In the genomic region with DNA sequence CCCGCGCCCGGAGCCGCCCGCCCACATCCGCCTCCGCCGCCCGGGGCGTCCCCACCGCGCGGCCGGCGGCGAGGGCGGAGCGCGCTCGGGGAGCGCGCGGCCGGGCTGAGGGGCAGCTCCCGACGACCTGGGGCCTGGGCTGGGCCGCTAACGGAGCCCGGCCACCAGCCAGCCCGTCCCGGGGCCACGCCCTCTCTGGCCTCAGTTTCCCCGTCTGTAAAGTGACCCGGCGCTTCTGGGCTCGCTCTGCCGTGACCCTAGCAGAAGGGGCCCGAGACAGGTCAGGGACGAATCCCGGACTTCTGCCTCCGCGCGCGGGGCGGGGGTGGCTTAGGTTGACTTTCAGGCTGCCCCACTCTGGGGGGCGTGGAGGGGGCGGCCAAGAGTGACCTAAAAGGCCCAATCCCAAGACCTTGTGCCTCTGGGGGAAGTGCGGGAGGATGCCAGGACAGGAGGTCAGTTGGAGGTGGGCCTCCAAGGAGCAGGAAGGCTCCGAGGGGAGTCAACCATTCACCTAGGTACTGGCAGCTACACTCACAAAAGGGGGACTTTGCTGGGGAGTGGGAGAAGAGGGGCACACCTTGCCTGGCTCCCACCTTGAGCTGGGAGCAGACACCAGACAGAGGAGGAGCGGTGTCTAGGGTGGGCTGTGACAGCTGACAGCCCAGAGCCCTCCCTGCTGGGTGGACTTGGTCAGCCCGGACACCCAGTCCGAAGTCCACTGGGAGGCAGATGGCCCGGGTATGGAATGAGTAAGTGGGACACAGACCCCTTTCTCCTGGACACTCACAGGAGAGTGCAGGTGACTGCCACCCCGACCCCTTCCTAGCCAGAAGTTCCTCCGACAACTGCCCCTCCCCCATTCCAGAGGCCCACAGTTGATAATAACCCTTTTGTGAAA, we compare ENCODE assay signal across 8 cellular contexts. TPM values are rescaled to one million over a fixed set of nuclear protein-coding genes. Genes with fewer than 3 reads are reported as not detected.
DNase-seq lines count a peak whose midpoint lies in the region; ATAC-seq, FAIRE-seq and TF ChIP-seq lines count a peak whose summit lies in the region.

No MANE protein-coding gene starts in this region.

- H3K4me3 ChIP-seq in HAP-1 (peak overlapping the region; percentile 33), right cardiac atrium (ENCODE audit: low read length) (peak overlapping the region; percentile 89), skeletal muscle satellite cell (ENCODE audit: low read length) (peak overlapping the region; percentile 84)

- peak; percentile 43 to 48 for ATAC-seq in right cardiac atrium
- ATAC-seq in GM21526 (IDR thresholded peaks at IDR 0.05; ENCODE audit: low FRiP score, unreplicated experiment) = no peak

- no peaks in the 10 kb centered on the region for H3K9me3 ChIP-seq in HAP-1
- no peaks in the 10 kb centered on the region for H3K9me3 ChIP-seq in right cardiac atrium (ENCODE audit: control insufficient read depth, low read length)
- no peaks in the 10 kb centered on the region for H3K9me3 ChIP-seq in skeletal muscle satellite cell (replicated peaks; ENCODE audit: low read length)

- intact Hi-C loops in right cardiac atrium (cut with DNase I) = no loop called here

- peak overlapping the region; percentile 93 for H3K27ac ChIP-seq in right cardiac atrium (ENCODE audit: low read length)

- TF ChIP-seq POLR2A in Raji (IDR thresholded peaks at IDR 0.05; ENCODE audit: insufficient read depth, low read depth, low read length) = peak; percentile 75

- 11% methylated on average over 55 of the region's 55 CpGs for WGBS in right cardiac atrium

- no peak for FAIRE-seq in D721Med (lab: Jason Lieb, UNC)

- H3K4me1 ChIP-seq in HAP-1 (peaks cover 20% of the 10 kb centered on the region), right cardiac atrium (ENCODE audit: control insufficient read depth, insufficient read depth, low read length) (peaks cover 14% of the 10 kb centered on the region), skeletal muscle satellite cell (ENCODE audit: control insufficient read depth, insufficient read depth, low read length) (peaks cover 51% of the 10 kb centered on the region)

- DNase-seq in D721Med (ENCODE audit: insufficient read length, low spot score) = peak; percentile 95
- peak; percentile 17 to 73 for DNase-seq in HAP-1 (ENCODE audit: low spot score in 2 of 2)
- peak; percentile 12 for DNase-seq in amniotic epithelial cell (ENCODE audit: low read depth)
- DNase-seq in right cardiac atrium = peak; percentile 64 to 86 (median 86)
- no peak for DNase-seq in NCI-H2196 (lab: John Stamatoyannopoulos, UW; ENCODE audit: unreplicated experiment)

- H3K4me2 ChIP-seq in skeletal muscle satellite cell (ENCODE audit: low read length) = peak overlapping the region; percentile 88

- H3K36me3 ChIP-seq in HAP-1 (replicated peaks) (peaks cover 17% of the 10 kb centered on the region), skeletal muscle satellite cell (ENCODE audit: insufficient read depth, low read length) (peaks cover 13% of the 10 kb centered on the region)

- H3K9ac ChIP-seq in skeletal muscle satellite cell (ENCODE audit: low read depth, low read length) = peak overlapping the region; percentile 74

- in situ Hi-C loops in HAP-1 (cut with MboI; ENCODE audit: low sequenced_read_pairs) = no loop called here

- TF ChIP-seq CTCF in D721Med (IDR thresholded peaks at IDR 0.05; ENCODE audit: insufficient read depth, missing control alignments) = no peak

- no peaks in the 10 kb centered on the region for H3K27me3 ChIP-seq in HAP-1 (ENCODE audit: low read depth)
- H3K27me3 ChIP-seq in right cardiac atrium (ENCODE audit: control insufficient read depth, insufficient read depth) = no peaks in the 10 kb centered on the region
- no peaks in the 10 kb centered on the region for H3K27me3 ChIP-seq in skeletal muscle satellite cell (ENCODE audit: control insufficient read depth, insufficient read depth, low read length)

RNA-seq across cellular contexts. Expression of a gene that starts 0.5 kb away (rescaled TPM):
- total RNA-seq in right cardiac atrium = 100 to 1,000 TPM; 120 to 154 (median 126) TPM
- polyA plus RNA-seq in right cardiac atrium = 101 TPM
- total RNA-seq in skeletal muscle satellite cell (2012; rRNA removed) = 180 and 188 TPM in 2 replicates

RNA-seq across cellular contexts. Expression of a gene that starts 4.9 kb away (rescaled TPM):
- total RNA-seq in right cardiac atrium = 1 to 10 TPM; 6.0 to 7.7 (median 6.6) TPM
- 5.3 TPM for polyA plus RNA-seq in right cardiac atrium
- total RNA-seq in skeletal muscle satellite cell (2012; rRNA removed) = 3.8 and 3.9 TPM in 2 replicates

RNA-seq across cellular contexts. Expression of a gene that starts 43.1 kb away (rescaled TPM):
- 10 to 100 TPM; 74.6 to 88.5 (median 85.1) TPM for total RNA-seq in right cardiac atrium
- 201 TPM for polyA plus RNA-seq in right cardiac atrium
- 122 and 180 TPM in 2 replicates for total RNA-seq in skeletal muscle satellite cell (2012; rRNA removed)

Comparison
In these comparisons a context has a peak if more than half of its experiments do, and no peak if none do; other contexts are left out.
1. H3K4me3 ChIP-seq: peak in every context shown above with its lines; median percentile 89 in right cardiac atrium; 84 in skeletal muscle satellite cell; 33 in HAP-1.